23 cellular contexts compared by ENCODE assay signal in genomic region chr4:184402239-184402638, GRCh38.
A peak's percentile ranks its signal among the peaks of the same experiment; 100 is the strongest.
DNase-seq lines count a peak whose midpoint lies in the region; ATAC-seq, FAIRE-seq and TF ChIP-seq lines count a peak whose summit lies in the region.
"Had no signal": no experiment of that assay in that cellular context is flagged by ENCODE, and none has a peak within 500 bp of the region (broad histone marks: within the 10 kb centered on the region; RNA-seq: fewer than 3 reads in every experiment).

No MANE protein-coding gene starts in this region.

- 79% methylated on average over 12 of the region's 12 CpGs for WGBS in HUES64
- WGBS in small intestine, 3 donors: 89 to 97% (median 95%) methylated on average over 12 of the region's 12 CpGs

- H3K27ac ChIP-seq in HUES64 (ENCODE audit: low read depth, low read length) (peak overlapping the region; percentile 81), small intestine (ENCODE audit: low read depth in 1 of 2, low read length in 1 of 2) (no peak overlapping the region)
- H3K27ac ChIP-seq in CD8-positive, alpha-beta T cell (ENCODE audit: low read depth, low read length): no peak overlapping the region

- no peak overlapping the region for H3K4me3 ChIP-seq in HUES64 (ENCODE audit: low read length)
- peak overlapping the region; percentile 24 for H3K4me3 ChIP-seq in neuron (ENCODE audit: low read length)
- H3K4me3 ChIP-seq in CD8-positive, alpha-beta T cell (ENCODE audit: low read depth, low read length): no peak overlapping the region
- no peak overlapping the region for H3K4me3 ChIP-seq in small intestine (ENCODE audit: low read depth in 1 of 2, low read length in 2 of 2)
- H3K4me3 ChIP-seq: prostate gland, spleen, thoracic aorta had no signal

- no peak for ATAC-seq in CD8-positive, alpha-beta T cell

- intact Hi-C loops in CD14-positive monocyte (cut with micrococcal nuclease): no loop called here
- intact Hi-C loops in dendritic cell treated with granulocyte-macrophage colony-stimulating factor and Interleukin-4, amounts not matched to agents 40 ng/mL and 50 ng/mL, for 4 days (cut with micrococcal nuclease): no loop called here
- intact Hi-C loops in CD8-positive, alpha-beta T cell (cut with DNase I, micrococcal nuclease): no loop called here

- no peaks in the 10 kb centered on the region for H3K27me3 Mint-ChIP-seq in CD14-positive monocyte (ENCODE audit: low read depth in 3 of 3)
- H3K27me3 Mint-ChIP-seq in dendritic cell treated with granulocyte-macrophage colony-stimulating factor and Interleukin-4, amounts not matched to agents 40 ng/mL and 50 ng/mL, for 4 days: no peaks in the 10 kb centered on the region
- no peaks in the 10 kb centered on the region for H3K27me3 Mint-ChIP-seq in CD8-positive, alpha-beta T cell (ENCODE audit: low read depth)
- H3K27me3 Mint-ChIP-seq: memory B cell had no signal

- H3K4me1 Mint-ChIP-seq in CD14-positive monocyte: peaks cover 43% of the 10 kb centered on the region
- H3K4me1 Mint-ChIP-seq in dendritic cell treated with granulocyte-macrophage colony-stimulating factor and Interleukin-4, amounts not matched to agents 40 ng/mL and 50 ng/mL, for 4 days (ENCODE audit: low read depth): peaks cover 36% of the 10 kb centered on the region
- peaks cover 15% of the 10 kb centered on the region for H3K4me1 Mint-ChIP-seq in CD8-positive, alpha-beta T cell (ENCODE audit: low read depth)

- peak overlapping the region; percentile 43 for H2AFZ ChIP-seq in neuron (ENCODE audit: low read depth, low read length)

- H3K4me3 Mint-ChIP-seq in CD14-positive monocyte: no peak overlapping the region
- no peak overlapping the region for H3K4me3 Mint-ChIP-seq in dendritic cell treated with granulocyte-macrophage colony-stimulating factor and Interleukin-4, amounts not matched to agents 40 ng/mL and 50 ng/mL, for 4 days
- no peak overlapping the region for H3K4me3 Mint-ChIP-seq in CD8-positive, alpha-beta T cell
- H3K4me3 Mint-ChIP-seq: memory B cell had no signal

- no peak for FAIRE-seq in small intestine (lab: Jason Lieb, UNC)

- TF ChIP-seq CTCF in CD14-positive monocyte (IDR thresholded peaks at IDR 0.05): no peak
- no peak for TF ChIP-seq CTCF in CD8-positive, alpha-beta T cell (IDR thresholded peaks at IDR 0.05)

- no peaks in the 10 kb centered on the region for H3K27me3 ChIP-seq in HUES64 (ENCODE audit: insufficient read depth, low read length)
- H3K27me3 ChIP-seq in neuron (ENCODE audit: insufficient read depth, low read length): no peaks in the 10 kb centered on the region
- H3K27me3 ChIP-seq in CD8-positive, alpha-beta T cell (ENCODE audit: insufficient read depth, low read length): no peaks in the 10 kb centered on the region
- no peaks in the 10 kb centered on the region for H3K27me3 ChIP-seq in small intestine (ENCODE audit: control insufficient read depth in 2 of 2, insufficient read depth in 2 of 2, low read length in 2 of 2)
- H3K27me3 ChIP-seq: spleen had no signal

- POLR2A ChIA-PET in CD8-positive, alpha-beta T cell (lab: Charles Lee): no interaction called here

- peaks cover 85 to 90% of the 10 kb centered on the region in 2 donors for H3K36me3 Mint-ChIP-seq in CD14-positive monocyte
- peaks cover 95% of the 10 kb centered on the region for H3K36me3 Mint-ChIP-seq in dendritic cell treated with granulocyte-macrophage colony-stimulating factor and Interleukin-4, amounts not matched to agents 40 ng/mL and 50 ng/mL, for 4 days (ENCODE audit: low read depth)
- peaks cover 93% of the 10 kb centered on the region for H3K36me3 Mint-ChIP-seq in CD8-positive, alpha-beta T cell

- no peaks in the 10 kb centered on the region for H3K9me3 ChIP-seq in HUES64 (ENCODE audit: insufficient read depth, low read depth, low read length)
- no peaks in the 10 kb centered on the region for H3K9me3 ChIP-seq in neuron (ENCODE audit: low read length)
- H3K9me3 ChIP-seq in CD8-positive, alpha-beta T cell (ENCODE audit: low read length): no peaks in the 10 kb centered on the region
- no peaks in the 10 kb centered on the region for H3K9me3 ChIP-seq in small intestine (ENCODE audit: control insufficient read depth, low read depth)
- H3K9me3 ChIP-seq: prostate gland, spleen, thoracic aorta had no signal

- H3K27ac Mint-ChIP-seq in CD14-positive monocyte: peak overlapping the region in 4 of 7 donors; percentile 27 to 73 (median 57)
- H3K27ac Mint-ChIP-seq in dendritic cell treated with granulocyte-macrophage colony-stimulating factor and Interleukin-4, amounts not matched to agents 40 ng/mL and 50 ng/mL, for 4 days: peak overlapping the region; percentile 31
- H3K27ac Mint-ChIP-seq in CD8-positive, alpha-beta T cell: no peak overlapping the region
- H3K27ac Mint-ChIP-seq: memory B cell had no signal

- H3K36me3 ChIP-seq in HUES64 (ENCODE audit: insufficient read depth, low read length): peaks cover 27% of the 10 kb centered on the region
- H3K36me3 ChIP-seq in neuron (ENCODE audit: insufficient read depth, low read length): peaks cover 11% of the 10 kb centered on the region
- H3K36me3 ChIP-seq in CD8-positive, alpha-beta T cell (ENCODE audit: insufficient read depth, low read length): peaks cover 47% of the 10 kb centered on the region
- peaks cover 7 to 18% of the 10 kb centered on the region in 2 donors for H3K36me3 ChIP-seq in small intestine (ENCODE audit: control insufficient read depth in 2 of 2, insufficient read depth in 2 of 2, low read length in 2 of 2)
- H3K36me3 ChIP-seq: prostate gland had no signal

- CTCF ChIA-PET in CD8-positive, alpha-beta T cell (lab: Charles Lee): no interaction called here

- peaks cover 0 to 2% (median 0%) of the 10 kb centered on the region in 7 donors for H3K9me3 Mint-ChIP-seq in CD14-positive monocyte
- H3K9me3 Mint-ChIP-seq in dendritic cell treated with granulocyte-macrophage colony-stimulating factor and Interleukin-4, amounts not matched to agents 40 ng/mL and 50 ng/mL, for 4 days: no peaks in the 10 kb centered on the region
- H3K9me3 Mint-ChIP-seq in CD8-positive, alpha-beta T cell: no peaks in the 10 kb centered on the region
- H3K9me3 Mint-ChIP-seq: memory B cell had no signal

- H3K9ac ChIP-seq in HUES64 (ENCODE audit: low read depth, low read length): peak overlapping the region; percentile 46

- no peak for DNase-seq in CD14-positive monocyte (ENCODE audit: low spot score)
- no peak for DNase-seq in CD8-positive, alpha-beta T cell
- no peak for DNase-seq in DMS53 (lab: John Stamatoyannopoulos, UW)
- DNase-seq in small intestine: no peak
- no peak for DNase-seq in NCI-H1048 (lab: John Stamatoyannopoulos, UW)
- DNase-seq: activated CD4-positive, alpha-beta T cell treated with anti-CD3 and anti-CD28 coated beads for 4 hours; activated CD8-positive, alpha-beta memory T cell treated with anti-CD3 and anti-CD28 coated beads, Interleukin-2, amount 50 U/mL, for 4 hours; activated effector memory CD4-positive, alpha-beta T cell treated with anti-CD3 and anti-CD28 coated beads, Interleukin-2, amount 50 U/mL, for 16 hours; cerebellar nuclear complex; COR-L47; head of caudate nucleus; islet precursor cell; NCI-H1105; NCI-H524; RPMI8226; spleen; stimulated activated CD8-positive, alpha-beta memory T cell treated with anti-CD3 and anti-CD28 coated beads, Interleukin-4, amount 100 ng/mL, for 48 hours had no signal

- H3K4me1 ChIP-seq in HUES64 (ENCODE audit: insufficient read depth, low read length) (peaks cover 26% of the 10 kb centered on the region), neuron (ENCODE audit: insufficient read depth, low read length) (peaks cover 29% of the 10 kb centered on the region), small intestine (ENCODE audit: control insufficient read depth in 2 of 2, insufficient read depth in 1 of 2, low read depth in 1 of 2, low read length in 1 of 2) (peaks cover 0 to 2% of the 10 kb centered on the region in 2 donors)
- no peaks in the 10 kb centered on the region for H3K4me1 ChIP-seq in CD8-positive, alpha-beta T cell (ENCODE audit: insufficient read depth, low read length)
